ENCODE assay signal across 1 cellular context in the genomic region with DNA sequence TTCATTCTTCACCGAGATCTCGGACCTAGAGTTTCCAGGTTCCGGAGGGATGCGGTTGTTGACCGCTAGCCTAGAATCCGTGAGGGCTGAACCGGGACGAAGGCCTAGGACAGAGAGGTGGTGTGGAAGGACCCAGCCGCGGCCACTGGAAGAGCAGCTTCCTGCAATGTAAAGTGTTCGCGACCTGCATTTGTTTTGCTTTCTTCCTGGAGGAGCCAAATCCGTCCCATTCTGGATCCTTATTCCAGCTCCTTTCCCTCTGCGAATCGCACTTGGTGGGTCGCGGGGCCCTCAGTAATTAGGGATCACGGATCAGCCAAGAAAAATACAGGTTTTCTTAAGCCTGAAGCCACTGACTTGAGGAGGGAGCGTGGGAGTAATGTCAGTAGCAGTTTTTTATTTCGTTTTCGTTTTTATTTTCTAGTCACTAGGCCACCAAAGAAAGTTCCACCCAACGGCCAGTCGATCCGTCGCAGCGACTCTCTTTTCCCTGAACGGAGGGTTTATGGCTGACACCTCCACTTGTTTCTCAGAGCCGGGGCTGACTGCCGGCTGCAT.
TF ChIP-seq lines count a peak whose summit lies in the region.

No MANE protein-coding gene starts in this region.

TF ChIP-seq in K562, 482 proteins besides CTCF, POLR2A, EP300 and RAD21 (continued from another document):
- TF ChIP-seq SMARCB1 (IDR thresholded peaks at IDR 0.05; ENCODE audit: insufficient read length, low read depth) (no peak), ZNF224 (CRISPR knock-in tag; IDR thresholded peaks at IDR 0.05) (no peak), YY1 (IDR thresholded peaks at IDR 0.05; ENCODE audit: borderline replicate concordance in 1 of 3, control insufficient read depth in 1 of 3, extremely low read depth in 1 of 3, insufficient read depth in 3 of 3, insufficient read length in 1 of 3, insufficient replicate concordance in 2 of 3, low read depth in 1 of 3, low read length in 2 of 3) (no peak), ATF4 (CRISPR knock-in tag; IDR thresholded peaks at IDR 0.05) (no peak), GTF2A2 (tag; IDR thresholded peaks at IDR 0.05) (no peak), ZFX (CRISPR knock-in tag; IDR thresholded peaks at IDR 0.05) (peak; percentile 61), ZNF584 (CRISPR knock-in tag; IDR thresholded peaks at IDR 0.05; ENCODE audit: low read depth) (no peak), ZKSCAN1 (IDR thresholded peaks at IDR 0.05; ENCODE audit: low read depth, low read length) (no peak), RUNX1 (IDR thresholded peaks at IDR 0.05; ENCODE audit: low read depth) (no peak), SETDB1 (IDR thresholded peaks at IDR 0.05; ENCODE audit: low read length) (no peak), GTF2E2 (tag; IDR thresholded peaks at IDR 0.05) (no peak), PHF20 (IDR thresholded peaks at IDR 0.05; ENCODE audit: partially characterized antibody) (no peak), ZBTB9 (CRISPR knock-in tag; IDR thresholded peaks at IDR 0.05) (no peak), SRSF3 (IDR thresholded peaks at IDR 0.05; ENCODE audit: insufficient read depth, low read length) (no peak), HOXB6 (CRISPR knock-in tag; IDR thresholded peaks at IDR 0.05; ENCODE audit: borderline replicate concordance) (0 out of 2 replicates have a peak, but pooled peaks have one; percentile 55)
- TF ChIP-seq, protein P1, sequence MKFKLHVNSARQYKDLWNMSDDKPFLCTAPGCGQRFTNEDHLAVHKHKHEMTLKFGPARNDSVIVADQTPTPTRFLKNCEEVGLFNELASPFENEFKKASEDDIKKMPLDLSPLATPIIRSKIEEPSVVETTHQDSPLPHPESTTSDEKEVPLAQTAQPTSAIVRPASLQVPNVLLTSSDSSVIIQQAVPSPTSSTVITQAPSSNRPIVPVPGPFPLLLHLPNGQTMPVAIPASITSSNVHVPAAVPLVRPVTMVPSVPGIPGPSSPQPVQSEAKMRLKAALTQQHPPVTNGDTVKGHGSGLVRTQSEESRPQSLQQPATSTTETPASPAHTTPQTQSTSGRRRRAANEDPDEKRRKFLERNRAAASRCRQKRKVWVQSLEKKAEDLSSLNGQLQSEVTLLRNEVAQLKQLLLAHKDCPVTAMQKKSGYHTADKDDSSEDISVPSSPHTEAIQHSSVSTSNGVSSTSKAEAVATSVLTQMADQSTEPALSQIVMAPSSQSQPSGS (CRISPR knock-in tag; IDR thresholded peaks at IDR 0.05): no peak
- TF ChIP-seq, protein P2, sequence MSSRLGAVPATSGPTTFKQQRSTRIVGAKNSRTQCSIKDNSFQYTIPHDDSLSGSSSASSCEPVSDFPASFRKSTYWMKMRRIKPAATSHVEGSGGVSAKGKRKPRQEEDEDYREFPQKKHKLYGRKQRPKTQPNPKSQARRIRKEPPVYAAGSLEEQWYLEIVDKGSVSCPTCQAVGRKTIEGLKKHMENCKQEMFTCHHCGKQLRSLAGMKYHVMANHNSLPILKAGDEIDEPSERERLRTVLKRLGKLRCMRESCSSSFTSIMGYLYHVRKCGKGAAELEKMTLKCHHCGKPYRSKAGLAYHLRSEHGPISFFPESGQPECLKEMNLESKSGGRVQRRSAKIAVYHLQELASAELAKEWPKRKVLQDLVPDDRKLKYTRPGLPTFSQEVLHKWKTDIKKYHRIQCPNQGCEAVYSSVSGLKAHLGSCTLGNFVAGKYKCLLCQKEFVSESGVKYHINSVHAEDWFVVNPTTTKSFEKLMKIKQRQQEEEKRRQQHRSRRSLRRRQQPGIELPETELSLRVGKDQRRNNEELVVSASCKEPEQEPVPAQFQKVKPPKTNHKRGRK (tag; IDR thresholded peaks at IDR 0.05): no peak
